Comparison of ENCODE assay signal across 21 cellular contexts in genomic region chr1:31387612-31388011, GRCh38. TPM values are rescaled to one million over a fixed set of nuclear protein-coding genes. Genes with fewer than 3 reads are reported as not detected.
DNase-seq lines count a peak whose midpoint lies in the region; ATAC-seq and TF ChIP-seq lines count a peak whose summit lies in the region.
"Had no signal": no experiment of that assay in that cellular context is flagged by ENCODE, and none has a peak within 500 bp of the region (broad histone marks: within the 10 kb centered on the region; RNA-seq: fewer than 3 reads in every experiment).

No MANE protein-coding gene starts in this region.

- H3K4me3 ChIP-seq in Caco-2 (ENCODE audit: low read depth, low read length) (no peak overlapping the region), OCI-LY7 (ENCODE audit: low read depth, low read length, poor library complexity, severe bottlenecking) (no peak overlapping the region)
- H3K4me3 ChIP-seq: GM23338, PC-9, SJCRH30 had no signal

- H3K9me3 ChIP-seq in Caco-2 = no peaks in the 10 kb centered on the region
- H3K9me3 ChIP-seq in OCI-LY7 (ENCODE audit: low read length) = no peaks in the 10 kb centered on the region
- H3K9me3 ChIP-seq: SJCRH30 had no signal

- H3K4me1 ChIP-seq in Caco-2 (peaks cover 37% of the 10 kb centered on the region), OCI-LY7 (ENCODE audit: insufficient read depth, low read length, poor library complexity, severe bottlenecking) (no peaks in the 10 kb centered on the region)

- no peak overlapping the region for H3K4me2 ChIP-seq in OCI-LY7 (ENCODE audit: low read length)
- H3K4me2 ChIP-seq: GM23338, PC-9 had no signal

- H3K36me3 ChIP-seq in Caco-2 (ENCODE audit: control insufficient read depth, insufficient read depth, low read length) (no peaks in the 10 kb centered on the region), OCI-LY7 (ENCODE audit: insufficient read depth, low read length) (no peaks in the 10 kb centered on the region)
- H3K36me3 ChIP-seq: SJCRH30 had no signal

- no peak overlapping the region for H2AFZ ChIP-seq in OCI-LY7 (ENCODE audit: low read length)
- H2AFZ ChIP-seq: GM23338, PC-9 had no signal

- H3K27me3 Mint-ChIP-seq in Caco-2 (ENCODE audit: insufficient read depth, unreplicated experiment) (no peaks in the 10 kb centered on the region), neural crest cell (ENCODE audit: low read depth) (no peaks in the 10 kb centered on the region)

- no peaks in the 10 kb centered on the region for H3K27me3 ChIP-seq in Caco-2 (replicated peaks; ENCODE audit: control insufficient read depth, insufficient read depth, low read length)
- H3K27me3 ChIP-seq: SJCRH30 had no signal

- H3K27ac Mint-ChIP-seq in Caco-2 (ENCODE audit: unreplicated experiment) (peak overlapping the region; percentile 64), neural crest cell (ENCODE audit: unreplicated experiment) (peak overlapping the region; percentile 81)
- H3K27ac Mint-ChIP-seq: CD4-positive, alpha-beta T cell; GM23338 had no signal

- ATAC-seq in esophagus mucosa = peak; percentile 52
- no peak for ATAC-seq in HG02571 (IDR thresholded peaks at IDR 0.05; ENCODE audit: unreplicated experiment)
- ATAC-seq: GM23338 had no signal

- H3K27ac ChIP-seq in OCI-LY7 (ENCODE audit: low read depth, low read length, poor library complexity, severe bottlenecking) = no peak overlapping the region
- H3K27ac ChIP-seq: PC-9, SJCRH30 had no signal

- no peak for TF ChIP-seq CTCF in Caco-2 (IDR thresholded peaks at IDR 0.05; ENCODE audit: insufficient read depth in 1 of 2, low read depth in 1 of 2, low read length in 1 of 2, severe bottlenecking in 1 of 2, unreplicated experiment in 1 of 2)
- TF ChIP-seq CTCF in neural crest cell (conservative IDR thresholded peaks at IDR 0.05) = no peak
- no peak for TF ChIP-seq CTCF in OCI-LY7 (conservative IDR thresholded peaks at IDR 0.05; ENCODE audit: low read length)

- DNase-seq in Caco-2 = no peak
- peak; percentile 31 for DNase-seq in amniotic epithelial cell (ENCODE audit: low read depth)
- no peak for DNase-seq in neural crest cell (ENCODE audit: low read depth, low spot score)
- no peak for DNase-seq in Ammon's horn (ENCODE audit: low spot score)
- no peak for DNase-seq in OCI-LY7 (ENCODE audit: low spot score)
- no peak for DNase-seq in KBM-7
- DNase-seq: AML-193; Calu3; CD4-positive, alpha-beta T cell; DMS79 treated with DMSO at 0.1 percent for 48 hours; NCI-H187 treated with DMSO at 0.1 percent for 48 hours; NCI-H2171; NCI-H774; PC-9; SJCRH30 had no signal

- in situ Hi-C loops in KBM-7 (cut with MboI; ENCODE audit: low pct_unique_long_range_greater_than_20kb, low sequenced_read_pairs) = no loop called here

- H3K4me3 Mint-ChIP-seq in Caco-2 (ENCODE audit: unreplicated experiment) = no peak overlapping the region
- H3K4me3 Mint-ChIP-seq in neural crest cell = no peak overlapping the region
- H3K4me3 Mint-ChIP-seq: CD4-positive, alpha-beta T cell; GM23338 had no signal

- no peaks in the 10 kb centered on the region for H4K20me1 ChIP-seq in OCI-LY7 (ENCODE audit: insufficient read depth, low read length)

- BruUV-seq in Caco-2 (replicated peaks; lab: Mats Ljungman, UMichigan) (no TSS peak), OCI-LY7 (replicated peaks; lab: Mats Ljungman, UMichigan) (no TSS peak)

- CTCF ChIA-PET in Caco-2 (lab: Charles Lee) (no interaction called here), OCI-LY7 (lab: Charles Lee; ENCODE audit: unreplicated experiment) (no interaction called here)

- H3K4me1 Mint-ChIP-seq in Caco-2 (ENCODE audit: low read depth, unreplicated experiment) (peaks cover 12% of the 10 kb centered on the region), neural crest cell (no peaks in the 10 kb centered on the region)
- H3K4me1 Mint-ChIP-seq: GM23338 had no signal

- H3K36me3 Mint-ChIP-seq in Caco-2 (ENCODE audit: insufficient read depth, unreplicated experiment) (peaks cover 9% of the 10 kb centered on the region), neural crest cell (ENCODE audit: low read depth) (peaks cover 2% of the 10 kb centered on the region)

- H3K9me3 Mint-ChIP-seq in Caco-2 (ENCODE audit: unreplicated experiment) (no peaks in the 10 kb centered on the region), neural crest cell (no peaks in the 10 kb centered on the region)
- H3K9me3 Mint-ChIP-seq: CD4-positive, alpha-beta T cell; GM23338 had no signal

- intact Hi-C loops in Caco-2 (cut with micrococcal nuclease; ENCODE audit: unreplicated experiment) (no loop called here), OCI-LY7 (cut with micrococcal nuclease; ENCODE audit: unreplicated experiment) (no loop called here)

- no peaks in the 10 kb centered on the region for H3K9me2 ChIP-seq in OCI-LY7 (ENCODE audit: insufficient read depth, low read length)

- H3K79me2 ChIP-seq in OCI-LY7 (ENCODE audit: insufficient read depth, low read depth, low read length) = no peaks in the 10 kb centered on the region

- POLR2A ChIA-PET in Caco-2 (lab: Charles Lee) = no interaction called here
- POLR2A ChIA-PET in OCI-LY7 (lab: Charles Lee) = no interaction called here

RNA-seq across cellular contexts. Expression of gene FABP3, which starts 14.7 kb away (rescaled TPM):
- 12.1 and 13.0 TPM in 2 replicates for total RNA-seq in Caco-2 (2022)
- total RNA-seq in esophagus mucosa = 0.36 TPM
- 13.6 and 14.0 TPM in 2 replicates for total RNA-seq in neural crest cell
- not detected in 2 replicates for total RNA-seq in OCI-LY7 (2014; rRNA removed; shearing (Covaris generic))
- not detected in 2 replicates for total RNA-seq in OCI-LY7 (2022)
- total RNA-seq: A673; Calu3; CD4-positive, alpha-beta T cell; G401; NCI-H460; PC-9 had no signal

RNA-seq across cellular contexts. Expression of gene SERINC2, which starts 25.4 kb away (rescaled TPM):
- total RNA-seq in Caco-2 (2022) = 29.5 and 30.0 TPM in 2 replicates
- total RNA-seq in esophagus mucosa = 109 TPM
- total RNA-seq in neural crest cell = 20.4 and 21.4 TPM in 2 replicates
- total RNA-seq in OCI-LY7 (2014; rRNA removed; shearing (Covaris generic)) = 0.82 and 3.5 TPM in 2 replicates
- 8.6 and 11.1 TPM in 2 replicates for total RNA-seq in OCI-LY7 (2022)
